Comparison of ENCODE assay signal across 1 cellular context in genomic region chr1:207892764-207893163, GRCh38.
TF ChIP-seq lines count a peak whose summit lies in the region.

No MANE protein-coding gene starts in this region.

TF ChIP-seq in K562, 482 proteins besides CTCF, POLR2A, EP300 and RAD21:
- TF ChIP-seq RBM25 (IDR thresholded peaks at IDR 0.05; ENCODE audit: low read depth, low read length, severe bottlenecking), result no peak
- TF ChIP-seq FOXP4 (CRISPR knock-in tag; IDR thresholded peaks at IDR 0.05; ENCODE audit: borderline replicate concordance), result no peak
- TF ChIP-seq NCOA6 (IDR thresholded peaks at IDR 0.05), result no peak
- no peak for TF ChIP-seq E2F5 (CRISPR knock-in tag; IDR thresholded peaks at IDR 0.05)
- no peak for TF ChIP-seq YY1 (IDR thresholded peaks at IDR 0.05; ENCODE audit: borderline replicate concordance in 1 of 3, control insufficient read depth in 1 of 3, extremely low read depth in 1 of 3, insufficient read depth in 3 of 3, insufficient read length in 1 of 3, insufficient replicate concordance in 2 of 3, low read depth in 1 of 3, low read length in 2 of 3)
TF ChIP-seq in K562: peak in this region for 0.
